Comparison of ENCODE assay signal across 8 cellular contexts in the genomic region with DNA sequence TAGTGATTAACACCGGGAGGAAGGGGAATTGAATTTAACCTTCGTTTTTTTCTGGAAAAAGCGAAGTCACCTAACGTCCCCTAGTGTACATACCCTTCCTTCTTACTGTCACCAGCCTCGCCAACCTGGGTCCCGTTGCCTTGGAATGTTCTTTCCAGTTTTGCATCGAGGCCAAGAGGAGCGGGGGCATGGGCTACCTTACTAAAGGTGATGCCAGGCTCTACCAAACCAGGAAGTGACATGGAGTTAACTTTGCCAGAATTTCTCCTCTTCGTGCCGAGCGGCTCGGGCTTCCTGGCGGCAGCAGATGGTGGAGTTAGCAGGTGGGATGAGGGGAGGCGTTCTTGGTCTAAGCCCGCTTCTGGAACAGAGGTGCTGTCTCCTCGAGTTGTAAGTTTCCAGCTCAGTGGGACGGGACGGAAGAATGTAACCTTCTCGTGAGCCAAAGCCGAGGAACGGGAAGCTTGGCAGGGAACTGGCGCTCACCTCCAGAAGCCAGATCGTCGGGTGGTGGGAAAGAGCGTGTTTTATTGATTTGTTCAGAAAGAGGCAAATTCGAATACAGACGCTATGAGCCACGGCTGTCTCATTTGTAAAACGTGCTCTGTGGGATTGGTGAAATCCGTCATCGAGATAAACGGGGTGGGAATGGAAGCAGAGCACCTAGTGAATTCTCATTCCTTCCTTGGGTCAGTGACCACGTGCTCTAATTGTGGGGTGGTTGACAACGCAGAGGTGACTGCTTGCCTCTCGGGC. TPM values are rescaled to one million over a fixed set of nuclear protein-coding genes. Genes with fewer than 3 reads are reported as not detected.
DNase-seq lines count a peak whose midpoint lies in the region; ATAC-seq, FAIRE-seq and TF ChIP-seq lines count a peak whose summit lies in the region.

No MANE protein-coding gene starts in this region.

- H3K4me3 ChIP-seq in skeletal muscle cell (ENCODE audit: low read depth, low read length) = peak overlapping the region; percentile 83

- H3K36me3 Mint-ChIP-seq in activated T-helper 1 cell treated with anti-CD3 and anti-CD28 coated beads, Interleukin-12 subunit alpha, Interleukin-12 subunit beta, Interleukin-2, Interleukin-4 antibody, amounts not matched to agents 30 ng/mL and 10 ng/mL and 1 ng/mL, durations not matched to agents 14 hours and 24 hours and 36 hours (ENCODE audit: low read depth) = peaks cover 13% of the 10 kb centered on the region

- peak overlapping the region; percentile 97 for H3K4me3 Mint-ChIP-seq in activated T-helper 1 cell treated with anti-CD3 and anti-CD28 coated beads, Interleukin-12 subunit alpha, Interleukin-12 subunit beta, Interleukin-2, Interleukin-4 antibody, amounts not matched to agents 30 ng/mL and 10 ng/mL and 1 ng/mL, durations not matched to agents 14 hours and 24 hours and 36 hours

- peaks cover 51% of the 10 kb centered on the region for H3K4me1 Mint-ChIP-seq in activated T-helper 1 cell treated with anti-CD3 and anti-CD28 coated beads, Interleukin-12 subunit alpha, Interleukin-12 subunit beta, Interleukin-2, Interleukin-4 antibody, amounts not matched to agents 30 ng/mL and 10 ng/mL and 1 ng/mL, durations not matched to agents 14 hours and 24 hours and 36 hours (ENCODE audit: low read depth)

- no peaks in the 10 kb centered on the region for H3K9me3 Mint-ChIP-seq in activated T-helper 1 cell treated with anti-CD3 and anti-CD28 coated beads, Interleukin-12 subunit alpha, Interleukin-12 subunit beta, Interleukin-2, Interleukin-4 antibody, amounts not matched to agents 30 ng/mL and 10 ng/mL and 1 ng/mL, durations not matched to agents 14 hours and 24 hours and 36 hours

- in situ Hi-C loops in ACHN (cut with HindIII; ENCODE audit: low pct_ligation_motif_present, low pct_unique_long_range_greater_than_20kb, low sequenced_read_pairs) = no loop called here

- ATAC-seq in HG03460 (IDR thresholded peaks at IDR 0.05; ENCODE audit: unreplicated experiment) (peak; percentile 11), left ventricle myocardium superior (peak; percentile 4), GM18505 (IDR thresholded peaks at IDR 0.05; ENCODE audit: unreplicated experiment) (no peak)

- FAIRE-seq in RCC 7860 (lab: Jason Lieb, UNC) = no peak

- DNase-seq in ACHN = peak; percentile 20
- no peak for DNase-seq in activated T-helper 1 cell treated with anti-CD3 and anti-CD28 coated beads, Interleukin-12 subunit alpha, Interleukin-12 subunit beta, Interleukin-2, Interleukin-4 antibody, amounts not matched to agents 30 ng/mL and 10 ng/mL and 1 ng/mL, durations not matched to agents 14 hours and 24 hours and 36 hours (ENCODE audit: low spot score)
- no peak for DNase-seq in left ventricle myocardium superior
- no peak for DNase-seq in skeletal muscle cell (ENCODE audit: low read depth)
- no peak for DNase-seq in RCC 7860 (ENCODE audit: low spot score)

- no peak for TF ChIP-seq POLR2A in GM18505 (IDR thresholded peaks at IDR 0.05; ENCODE audit: borderline replicate concordance, extremely low read depth, insufficient read depth, insufficient read length)

- intact Hi-C loops in activated T-helper 1 cell treated with anti-CD3 and anti-CD28 coated beads, Interleukin-12 subunit alpha, Interleukin-12 subunit beta, Interleukin-2, Interleukin-4 antibody, amounts not matched to agents 30 ng/mL and 10 ng/mL and 1 ng/mL, durations not matched to agents 14 hours and 24 hours and 36 hours (cut with micrococcal nuclease) = loop anchor here (1.0 to 10.0 kb wide), 11 partner anchors 24 to 816 kb away; partner anchors contain the start of genes CLIC4, RCAN3, SRRM1 and SYF2
- intact Hi-C loops in left ventricle myocardium superior (cut with micrococcal nuclease) = no loop called here

- H3K27ac Mint-ChIP-seq in activated T-helper 1 cell treated with anti-CD3 and anti-CD28 coated beads, Interleukin-12 subunit alpha, Interleukin-12 subunit beta, Interleukin-2, Interleukin-4 antibody, amounts not matched to agents 30 ng/mL and 10 ng/mL and 1 ng/mL, durations not matched to agents 14 hours and 24 hours and 36 hours = peak overlapping the region; percentile 78

- no peaks in the 10 kb centered on the region for H3K27me3 Mint-ChIP-seq in activated T-helper 1 cell treated with anti-CD3 and anti-CD28 coated beads, Interleukin-12 subunit alpha, Interleukin-12 subunit beta, Interleukin-2, Interleukin-4 antibody, amounts not matched to agents 30 ng/mL and 10 ng/mL and 1 ng/mL, durations not matched to agents 14 hours and 24 hours and 36 hours (ENCODE audit: insufficient read depth)

- peak; percentile 1 for TF ChIP-seq CTCF in GM12873 (IDR thresholded peaks at IDR 0.05; ENCODE audit: insufficient read depth, low read depth, low read length, missing control alignments)

RNA-seq across cellular contexts. Expression of gene NIPAL3, which starts 0.5 kb away (rescaled TPM):
- total RNA-seq in activated T-helper 1 cell treated with anti-CD3 and anti-CD28 coated beads, Interleukin-12 subunit alpha, Interleukin-12 subunit beta, Interleukin-2, Interleukin-4 antibody, amounts not matched to agents 30 ng/mL and 10 ng/mL and 1 ng/mL, durations not matched to agents 14 hours and 24 hours and 36 hours = 22.7 and 23.5 TPM in 2 replicates
- total RNA-seq in left ventricle myocardium superior = 34.6 TPM

RNA-seq across cellular contexts. Expression of gene STPG1, which starts 2.5 kb away (rescaled TPM):
- 4.1 and 5.1 TPM in 2 replicates for total RNA-seq in activated T-helper 1 cell treated with anti-CD3 and anti-CD28 coated beads, Interleukin-12 subunit alpha, Interleukin-12 subunit beta, Interleukin-2, Interleukin-4 antibody, amounts not matched to agents 30 ng/mL and 10 ng/mL and 1 ng/mL, durations not matched to agents 14 hours and 24 hours and 36 hours
- total RNA-seq in left ventricle myocardium superior = 4.9 TPM
